1 cellular context compared by ENCODE assay signal in the genomic region with DNA sequence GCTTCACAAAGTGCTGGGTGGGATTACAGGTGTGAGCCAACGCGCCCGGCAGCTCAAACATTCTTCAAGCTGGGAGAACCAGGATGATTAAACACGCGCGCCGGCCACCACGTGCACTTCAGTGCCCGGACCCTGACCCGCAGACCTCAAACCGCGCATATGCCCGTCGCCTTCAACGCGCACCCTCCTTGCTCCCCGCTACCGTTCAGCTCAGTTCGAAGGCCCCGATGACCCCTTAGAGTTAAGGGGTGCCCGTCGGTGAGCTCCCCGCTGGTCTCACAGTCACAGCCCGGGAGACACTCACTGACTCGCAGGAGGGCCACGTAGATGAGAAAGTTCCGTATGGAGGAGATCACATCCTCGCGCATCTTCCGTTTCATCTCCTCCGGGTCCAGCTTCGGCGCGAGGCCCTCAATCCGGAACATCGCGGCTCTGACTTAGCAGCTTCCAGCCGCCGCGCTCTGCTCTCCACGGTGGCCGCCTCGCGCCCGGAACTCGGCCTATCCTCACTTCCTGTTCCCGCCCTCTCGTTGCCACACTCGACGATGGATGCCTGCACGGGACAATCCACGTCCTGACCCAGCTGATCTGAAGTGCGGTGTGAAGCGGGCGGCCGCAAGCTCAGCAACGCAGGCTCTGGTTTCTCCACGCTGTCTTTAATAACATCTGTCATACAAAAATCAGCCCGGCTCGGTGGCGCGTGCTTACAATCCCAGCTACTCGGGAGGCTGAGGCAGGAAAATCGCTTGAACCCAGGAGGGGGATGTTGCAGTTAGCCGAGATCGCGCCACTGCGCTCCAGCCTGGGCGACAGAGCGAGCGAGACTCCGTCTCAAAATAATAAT.
TF ChIP-seq lines count a peak whose summit lies in the region.

A gene (minus strand): TSS at position 490 of the 844 bp plus-strand sequence. CDS start 65 bp downstream, at position 425.

TF ChIP-seq in HepG2, 621 proteins besides CTCF, POLR2A, EP300 and RAD21 (continued from another document and continues in another):
- TF ChIP-seq, protein P1, sequence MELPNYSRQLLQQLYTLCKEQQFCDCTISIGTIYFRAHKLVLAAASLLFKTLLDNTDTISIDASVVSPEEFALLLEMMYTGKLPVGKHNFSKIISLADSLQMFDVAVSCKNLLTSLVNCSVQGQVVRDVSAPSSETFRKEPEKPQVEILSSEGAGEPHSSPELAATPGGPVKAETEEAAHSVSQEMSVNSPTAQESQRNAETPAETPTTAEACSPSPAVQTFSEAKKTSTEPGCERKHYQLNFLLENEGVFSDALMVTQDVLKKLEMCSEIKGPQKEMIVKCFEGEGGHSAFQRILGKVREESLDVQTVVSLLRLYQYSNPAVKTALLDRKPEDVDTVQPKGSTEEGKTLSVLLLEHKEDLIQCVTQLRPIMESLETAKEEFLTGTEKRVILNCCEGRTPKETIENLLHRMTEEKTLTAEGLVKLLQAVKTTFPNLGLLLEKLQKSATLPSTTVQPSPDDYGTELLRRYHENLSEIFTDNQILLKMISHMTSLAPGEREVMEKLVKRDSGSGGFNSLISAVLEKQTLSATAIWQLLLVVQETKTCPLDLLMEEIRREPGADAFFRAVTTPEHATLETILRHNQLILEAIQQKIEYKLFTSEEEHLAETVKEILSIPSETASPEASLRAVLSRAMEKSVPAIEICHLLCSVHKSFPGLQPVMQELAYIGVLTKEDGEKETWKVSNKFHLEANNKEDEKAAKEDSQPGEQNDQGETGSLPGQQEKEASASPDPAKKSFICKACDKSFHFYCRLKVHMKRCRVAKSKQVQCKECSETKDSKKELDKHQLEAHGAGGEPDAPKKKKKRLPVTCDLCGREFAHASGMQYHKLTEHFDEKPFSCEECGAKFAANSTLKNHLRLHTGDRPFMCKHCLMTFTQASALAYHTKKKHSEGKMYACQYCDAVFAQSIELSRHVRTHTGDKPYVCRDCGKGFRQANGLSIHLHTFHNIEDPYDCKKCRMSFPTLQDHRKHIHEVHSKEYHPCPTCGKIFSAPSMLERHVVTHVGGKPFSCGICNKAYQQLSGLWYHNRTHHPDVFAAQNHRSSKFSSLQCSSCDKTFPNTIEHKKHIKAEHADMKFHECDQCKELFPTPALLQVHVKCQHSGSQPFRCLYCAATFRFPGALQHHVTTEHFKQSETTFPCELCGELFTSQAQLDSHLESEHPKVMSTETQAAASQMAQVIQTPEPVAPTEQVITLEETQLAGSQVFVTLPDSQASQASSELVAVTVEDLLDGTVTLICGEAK (IDR thresholded peaks at IDR 0.05) = peak; percentile 62
- TF ChIP-seq, protein P1 (CRISPR knock-in tag; IDR thresholded peaks at IDR 0.05) = peak; percentile 96
- TF ChIP-seq ERF (CRISPR knock-in tag; IDR thresholded peaks at IDR 0.05) = peak; percentile 94
- peak; percentile 92 for TF ChIP-seq ZNF773 (CRISPR knock-in tag; IDR thresholded peaks at IDR 0.05; ENCODE audit: borderline replicate concordance)
- TF ChIP-seq ZNF670 (CRISPR knock-in tag; IDR thresholded peaks at IDR 0.05; ENCODE audit: borderline replicate concordance) = no peak; the same call in 1 of the 2 replicates
- TF ChIP-seq, protein P2, sequence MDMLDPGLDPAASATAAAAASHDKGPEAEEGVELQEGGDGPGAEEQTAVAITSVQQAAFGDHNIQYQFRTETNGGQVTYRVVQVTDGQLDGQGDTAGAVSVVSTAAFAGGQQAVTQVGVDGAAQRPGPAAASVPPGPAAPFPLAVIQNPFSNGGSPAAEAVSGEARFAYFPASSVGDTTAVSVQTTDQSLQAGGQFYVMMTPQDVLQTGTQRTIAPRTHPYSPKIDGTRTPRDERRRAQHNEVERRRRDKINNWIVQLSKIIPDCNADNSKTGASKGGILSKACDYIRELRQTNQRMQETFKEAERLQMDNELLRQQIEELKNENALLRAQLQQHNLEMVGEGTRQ (IDR thresholded peaks at IDR 0.05; ENCODE audit: low read depth, low read length) = no peak
- TF ChIP-seq, protein P2 (CRISPR knock-in tag; IDR thresholded peaks at IDR 0.05; ENCODE audit: borderline replicate concordance) = peak; percentile 65
- TF ChIP-seq, protein P3, sequence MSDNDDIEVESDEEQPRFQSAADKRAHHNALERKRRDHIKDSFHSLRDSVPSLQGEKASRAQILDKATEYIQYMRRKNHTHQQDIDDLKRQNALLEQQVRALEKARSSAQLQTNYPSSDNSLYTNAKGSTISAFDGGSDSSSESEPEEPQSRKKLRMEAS (IDR thresholded peaks at IDR 0.05) = peak; percentile 90
- TF ChIP-seq, protein P4, sequence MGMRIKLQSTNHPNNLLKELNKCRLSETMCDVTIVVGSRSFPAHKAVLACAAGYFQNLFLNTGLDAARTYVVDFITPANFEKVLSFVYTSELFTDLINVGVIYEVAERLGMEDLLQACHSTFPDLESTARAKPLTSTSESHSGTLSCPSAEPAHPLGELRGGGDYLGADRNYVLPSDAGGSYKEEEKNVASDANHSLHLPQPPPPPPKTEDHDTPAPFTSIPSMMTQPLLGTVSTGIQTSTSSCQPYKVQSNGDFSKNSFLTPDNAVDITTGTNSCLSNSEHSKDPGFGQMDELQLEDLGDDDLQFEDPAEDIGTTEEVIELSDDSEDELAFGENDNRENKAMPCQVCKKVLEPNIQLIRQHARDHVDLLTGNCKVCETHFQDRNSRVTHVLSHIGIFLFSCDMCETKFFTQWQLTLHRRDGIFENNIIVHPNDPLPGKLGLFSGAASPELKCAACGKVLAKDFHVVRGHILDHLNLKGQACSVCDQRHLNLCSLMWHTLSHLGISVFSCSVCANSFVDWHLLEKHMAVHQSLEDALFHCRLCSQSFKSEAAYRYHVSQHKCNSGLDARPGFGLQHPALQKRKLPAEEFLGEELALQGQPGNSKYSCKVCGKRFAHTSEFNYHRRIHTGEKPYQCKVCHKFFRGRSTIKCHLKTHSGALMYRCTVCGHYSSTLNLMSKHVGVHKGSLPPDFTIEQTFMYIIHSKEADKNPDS (CRISPR knock-in tag; IDR thresholded peaks at IDR 0.05) = no peak
- TF ChIP-seq ZNF766 (CRISPR knock-in tag; IDR thresholded peaks at IDR 0.05; ENCODE audit: borderline replicate concordance) = peak; percentile 90
- TF ChIP-seq RFX3 (CRISPR knock-in tag; IDR thresholded peaks at IDR 0.05) = no peak
- TF ChIP-seq, protein P5, sequence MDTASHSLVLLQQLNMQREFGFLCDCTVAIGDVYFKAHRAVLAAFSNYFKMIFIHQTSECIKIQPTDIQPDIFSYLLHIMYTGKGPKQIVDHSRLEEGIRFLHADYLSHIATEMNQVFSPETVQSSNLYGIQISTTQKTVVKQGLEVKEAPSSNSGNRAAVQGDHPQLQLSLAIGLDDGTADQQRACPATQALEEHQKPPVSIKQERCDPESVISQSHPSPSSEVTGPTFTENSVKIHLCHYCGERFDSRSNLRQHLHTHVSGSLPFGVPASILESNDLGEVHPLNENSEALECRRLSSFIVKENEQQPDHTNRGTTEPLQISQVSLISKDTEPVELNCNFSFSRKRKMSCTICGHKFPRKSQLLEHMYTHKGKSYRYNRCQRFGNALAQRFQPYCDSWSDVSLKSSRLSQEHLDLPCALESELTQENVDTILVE (CRISPR knock-in tag; IDR thresholded peaks at IDR 0.05) = peak; percentile 77
- no peak; the same call in 1 of the 2 replicates for TF ChIP-seq ZBTB1 (CRISPR knock-in tag; IDR thresholded peaks at IDR 0.05; ENCODE audit: borderline replicate concordance)
- TF ChIP-seq TEAD3 (CRISPR knock-in tag; optimal IDR thresholded peaks at IDR 0.05; ENCODE audit: borderline replicate concordance) = peak; percentile 56
- TF ChIP-seq MXI1 (IDR thresholded peaks at IDR 0.05; ENCODE audit: borderline replicate concordance, low read depth, low read length) = peak; percentile 80; the same call in 2 of the 3 replicates
- TF ChIP-seq, protein P6, sequence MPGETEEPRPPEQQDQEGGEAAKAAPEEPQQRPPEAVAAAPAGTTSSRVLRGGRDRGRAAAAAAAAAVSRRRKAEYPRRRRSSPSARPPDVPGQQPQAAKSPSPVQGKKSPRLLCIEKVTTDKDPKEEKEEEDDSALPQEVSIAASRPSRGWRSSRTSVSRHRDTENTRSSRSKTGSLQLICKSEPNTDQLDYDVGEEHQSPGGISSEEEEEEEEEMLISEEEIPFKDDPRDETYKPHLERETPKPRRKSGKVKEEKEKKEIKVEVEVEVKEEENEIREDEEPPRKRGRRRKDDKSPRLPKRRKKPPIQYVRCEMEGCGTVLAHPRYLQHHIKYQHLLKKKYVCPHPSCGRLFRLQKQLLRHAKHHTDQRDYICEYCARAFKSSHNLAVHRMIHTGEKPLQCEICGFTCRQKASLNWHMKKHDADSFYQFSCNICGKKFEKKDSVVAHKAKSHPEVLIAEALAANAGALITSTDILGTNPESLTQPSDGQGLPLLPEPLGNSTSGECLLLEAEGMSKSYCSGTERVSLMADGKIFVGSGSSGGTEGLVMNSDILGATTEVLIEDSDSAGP (CRISPR knock-in tag; IDR thresholded peaks at IDR 0.05; ENCODE audit: borderline replicate concordance) = peak; percentile 92
- peak; percentile 90 for TF ChIP-seq ZNF839 (CRISPR knock-in tag; IDR thresholded peaks at IDR 0.05; ENCODE audit: borderline replicate concordance)
- TF ChIP-seq ZNF619 (CRISPR knock-in tag; IDR thresholded peaks at IDR 0.05) = peak; percentile 48; the same call in 1 of the 2 replicates
- TF ChIP-seq, protein P7, sequence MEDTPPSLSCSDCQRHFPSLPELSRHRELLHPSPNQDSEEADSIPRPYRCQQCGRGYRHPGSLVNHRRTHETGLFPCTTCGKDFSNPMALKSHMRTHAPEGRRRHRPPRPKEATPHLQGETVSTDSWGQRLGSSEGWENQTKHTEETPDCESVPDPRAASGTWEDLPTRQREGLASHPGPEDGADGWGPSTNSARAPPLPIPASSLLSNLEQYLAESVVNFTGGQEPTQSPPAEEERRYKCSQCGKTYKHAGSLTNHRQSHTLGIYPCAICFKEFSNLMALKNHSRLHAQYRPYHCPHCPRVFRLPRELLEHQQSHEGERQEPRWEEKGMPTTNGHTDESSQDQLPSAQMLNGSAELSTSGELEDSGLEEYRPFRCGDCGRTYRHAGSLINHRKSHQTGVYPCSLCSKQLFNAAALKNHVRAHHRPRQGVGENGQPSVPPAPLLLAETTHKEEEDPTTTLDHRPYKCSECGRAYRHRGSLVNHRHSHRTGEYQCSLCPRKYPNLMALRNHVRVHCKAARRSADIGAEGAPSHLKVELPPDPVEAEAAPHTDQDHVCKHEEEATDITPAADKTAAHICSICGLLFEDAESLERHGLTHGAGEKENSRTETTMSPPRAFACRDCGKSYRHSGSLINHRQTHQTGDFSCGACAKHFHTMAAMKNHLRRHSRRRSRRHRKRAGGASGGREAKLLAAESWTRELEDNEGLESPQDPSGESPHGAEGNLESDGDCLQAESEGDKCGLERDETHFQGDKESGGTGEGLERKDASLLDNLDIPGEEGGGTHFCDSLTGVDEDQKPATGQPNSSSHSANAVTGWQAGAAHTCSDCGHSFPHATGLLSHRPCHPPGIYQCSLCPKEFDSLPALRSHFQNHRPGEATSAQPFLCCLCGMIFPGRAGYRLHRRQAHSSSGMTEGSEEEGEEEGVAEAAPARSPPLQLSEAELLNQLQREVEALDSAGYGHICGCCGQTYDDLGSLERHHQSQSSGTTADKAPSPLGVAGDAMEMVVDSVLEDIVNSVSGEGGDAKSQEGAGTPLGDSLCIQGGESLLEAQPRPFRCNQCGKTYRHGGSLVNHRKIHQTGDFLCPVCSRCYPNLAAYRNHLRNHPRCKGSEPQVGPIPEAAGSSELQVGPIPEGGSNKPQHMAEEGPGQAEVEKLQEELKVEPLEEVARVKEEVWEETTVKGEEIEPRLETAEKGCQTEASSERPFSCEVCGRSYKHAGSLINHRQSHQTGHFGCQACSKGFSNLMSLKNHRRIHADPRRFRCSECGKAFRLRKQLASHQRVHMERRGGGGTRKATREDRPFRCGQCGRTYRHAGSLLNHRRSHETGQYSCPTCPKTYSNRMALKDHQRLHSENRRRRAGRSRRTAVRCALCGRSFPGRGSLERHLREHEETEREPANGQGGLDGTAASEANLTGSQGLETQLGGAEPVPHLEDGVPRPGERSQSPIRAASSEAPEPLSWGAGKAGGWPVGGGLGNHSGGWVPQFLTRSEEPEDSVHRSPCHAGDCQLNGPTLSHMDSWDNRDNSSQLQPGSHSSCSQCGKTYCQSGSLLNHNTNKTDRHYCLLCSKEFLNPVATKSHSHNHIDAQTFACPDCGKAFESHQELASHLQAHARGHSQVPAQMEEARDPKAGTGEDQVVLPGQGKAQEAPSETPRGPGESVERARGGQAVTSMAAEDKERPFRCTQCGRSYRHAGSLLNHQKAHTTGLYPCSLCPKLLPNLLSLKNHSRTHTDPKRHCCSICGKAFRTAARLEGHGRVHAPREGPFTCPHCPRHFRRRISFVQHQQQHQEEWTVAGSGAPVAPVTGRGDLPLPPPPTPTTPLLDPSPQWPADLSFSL (CRISPR knock-in tag; IDR thresholded peaks at IDR 0.05) = 0 out of 2 replicates have a peak, but pooled peaks have one; percentile 52
- TF ChIP-seq CCAR2 (optimal IDR thresholded peaks at IDR 0.05; ENCODE audit: low read depth, low read length) = no peak
- peak; percentile 97 for TF ChIP-seq ZFP90 (CRISPR knock-in tag; IDR thresholded peaks at IDR 0.05; ENCODE audit: borderline replicate concordance)
- TF ChIP-seq ZNF274 (CRISPR knock-in tag; IDR thresholded peaks at IDR 0.05) = peak; percentile 95
- peak; percentile 64; the same call in 1 of the 2 replicates for TF ChIP-seq ZNF30 (CRISPR knock-in tag; IDR thresholded peaks at IDR 0.05)
- peak; percentile 70; the same call in 1 of the 2 replicates for TF ChIP-seq PITX1 (CRISPR knock-in tag; IDR thresholded peaks at IDR 0.05)
- peak; percentile 92 for TF ChIP-seq ZNF331 (CRISPR knock-in tag; IDR thresholded peaks at IDR 0.05)
